ENCODE assay signal across 1 cellular context in genomic region chr1:236495359-236496120, GRCh38.
TF ChIP-seq lines count a peak whose summit lies in the region.

No MANE protein-coding gene starts in this region.

TF ChIP-seq in K562, 482 proteins besides CTCF, POLR2A, EP300 and RAD21:
- no peak for TF ChIP-seq NCOA6 (IDR thresholded peaks at IDR 0.05)
- TF ChIP-seq FOSL1 (tag; conservative IDR thresholded peaks at IDR 0.05): peak; percentile 49; the same call in 1 of the 2 replicates
- no peak for TF ChIP-seq STAT6 (CRISPR knock-in tag; IDR thresholded peaks at IDR 0.05)
- TF ChIP-seq ZMIZ1 (IDR thresholded peaks at IDR 0.05; ENCODE audit: low read depth in 2 of 2, low read length in 2 of 2): no peak
- peak; percentile 33; the same call in 1 of the 2 replicates for TF ChIP-seq ARID1B (IDR thresholded peaks at IDR 0.05)
- TF ChIP-seq VEZF1 (CRISPR knock-in tag; IDR thresholded peaks at IDR 0.05): peak; percentile 43
- no peak for TF ChIP-seq NONO (IDR thresholded peaks at IDR 0.05; ENCODE audit: low read depth in 2 of 2, low read length in 1 of 2)
- peak; percentile 26; the same call in 1 of the 2 replicates for TF ChIP-seq CBFA2T3 (IDR thresholded peaks at IDR 0.05)
- peak; percentile 38; the same call in 1 of the 2 replicates for TF ChIP-seq CEBPB (tag; IDR thresholded peaks at IDR 0.05)
- peak; percentile 5; the same call in 1 of the 2 replicates for TF ChIP-seq JUND (IDR thresholded peaks at IDR 0.05; ENCODE audit: borderline replicate concordance, low read depth, low read length)
- peak; percentile 25; the same call in 1 of the 3 replicates for TF ChIP-seq JUND (tag; IDR thresholded peaks at IDR 0.05; ENCODE audit: borderline replicate concordance, low read depth, low read length)
- no peak for TF ChIP-seq ZNF764 (CRISPR knock-in tag; IDR thresholded peaks at IDR 0.05; ENCODE audit: low read depth)
- no peak for TF ChIP-seq ZNF696 (CRISPR knock-in tag; conservative IDR thresholded peaks at IDR 0.05)
- TF ChIP-seq TEAD1 (CRISPR knock-in tag; IDR thresholded peaks at IDR 0.05): no peak
- 0 out of 2 replicates have a peak, but pooled peaks have one; percentile 25 for TF ChIP-seq DPF2 (IDR thresholded peaks at IDR 0.05)
- 0 out of 2 replicates have a peak, but pooled peaks have one; percentile 38 for TF ChIP-seq SMAD4 (CRISPR knock-in tag; conservative IDR thresholded peaks at IDR 0.05)
- peak; percentile 71 for TF ChIP-seq ATF3 (IDR thresholded peaks at IDR 0.05)
- no peak for TF ChIP-seq ATF3 (CRISPR knock-in tag; conservative IDR thresholded peaks at IDR 0.05)
